In the genomic region with DNA sequence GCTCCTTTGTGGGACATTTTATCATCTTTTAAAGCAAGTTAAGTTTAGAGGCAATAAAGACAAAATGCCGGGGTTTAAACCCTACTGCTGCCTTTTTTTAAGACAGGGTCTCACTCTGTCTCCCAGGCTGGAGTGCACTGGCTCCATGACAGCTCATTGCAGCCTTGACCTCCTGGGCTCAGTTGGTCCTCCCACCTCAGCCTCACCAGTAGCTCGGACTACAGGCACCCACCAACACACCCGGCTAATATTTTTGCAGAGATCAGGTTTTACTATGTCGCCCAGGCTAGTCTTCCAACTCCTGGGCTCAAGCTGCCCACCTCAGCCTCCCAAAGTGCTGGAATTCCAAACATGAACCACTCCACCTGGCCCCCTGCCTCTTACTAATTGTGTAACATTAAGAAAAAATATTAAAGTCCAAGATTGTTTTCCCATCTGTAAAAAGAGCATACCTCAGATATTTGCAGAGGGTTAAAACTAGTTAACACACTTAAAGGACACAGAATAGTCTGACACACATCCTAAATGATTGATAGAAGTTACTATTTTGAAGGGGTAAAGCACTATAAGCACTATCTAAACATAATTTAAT, we compare ENCODE assay signal across 19 cellular contexts. TPM values are rescaled to one million over a fixed set of nuclear protein-coding genes. Genes with fewer than 3 reads are reported as not detected.
DNase-seq lines count a peak whose midpoint lies in the region; TF ChIP-seq lines count a peak whose summit lies in the region.
"Had no signal": no experiment of that assay in that cellular context is flagged by ENCODE, and none has a peak within 500 bp of the region (broad histone marks: within the 10 kb centered on the region; RNA-seq: fewer than 3 reads in every experiment).

No MANE protein-coding gene starts in this region.

- H3K4me1 Mint-ChIP-seq in activated naive CD4-positive, alpha-beta T cell treated with anti-CD3 and anti-CD28 coated beads, Interleukin-2, amount 50 U/mL, for 24 hours, result peaks cover 92% of the 10 kb centered on the region
- peaks cover 38% of the 10 kb centered on the region for H3K4me1 Mint-ChIP-seq in endodermal cell

- H3K36me3 Mint-ChIP-seq in activated naive CD4-positive, alpha-beta T cell treated with anti-CD3 and anti-CD28 coated beads, Interleukin-2, amount 50 U/mL, for 24 hours, result peaks cover 17% of the 10 kb centered on the region
- H3K36me3 Mint-ChIP-seq in endodermal cell (ENCODE audit: low read depth), result peaks cover 42% of the 10 kb centered on the region

- H3K4me1 ChIP-seq in endodermal cell (ENCODE audit: control insufficient read depth, insufficient read depth, low read length), result no peaks in the 10 kb centered on the region
- H3K4me1 ChIP-seq in subcutaneous abdominal adipose tissue (ENCODE audit: control insufficient read depth in 5 of 5, insufficient read depth in 5 of 5, low read length in 5 of 5), result peaks cover 3 to 82% (median 68%) of the 10 kb centered on the region in 5 donors

- H3K27ac ChIP-seq in SK-N-MC (peak overlapping the region; percentile 4), endodermal cell (ENCODE audit: low read depth, low read length) (no peak overlapping the region), subcutaneous abdominal adipose tissue (ENCODE audit: low read depth, low read length) (peak overlapping the region; percentile 10)
- H3K27ac ChIP-seq: brain microvascular endothelial cell, left ventricle myocardium inferior, Peyer's patch had no signal

- H3K4me3 ChIP-seq in SK-N-MC (no peak overlapping the region), endodermal cell (ENCODE audit: low read length) (no peak overlapping the region), subcutaneous abdominal adipose tissue (ENCODE audit: low read depth in 1 of 5, low read length in 5 of 5) (no peak overlapping the region)
- H3K4me3 ChIP-seq: left ventricle myocardium inferior, neural progenitor cell, Peyer's patch had no signal

- H3K4me3 Mint-ChIP-seq in activated naive CD4-positive, alpha-beta T cell treated with anti-CD3 and anti-CD28 coated beads, Interleukin-2, amount 50 U/mL, for 24 hours, result peak overlapping the region; percentile 33
- no peak overlapping the region for H3K4me3 Mint-ChIP-seq in endodermal cell
- H3K4me3 Mint-ChIP-seq: activated T-helper 1 cell treated with anti-CD3 and anti-CD28 coated beads, Interleukin-12 subunit alpha, Interleukin-12 subunit beta, Interleukin-2, Interleukin-4 antibody, amounts not matched to agents 30 ng/mL and 10 ng/mL and 1 ng/mL, durations not matched to agents 14 hours and 24 hours and 36 hours; neural progenitor cell had no signal

- H3K9ac ChIP-seq in SK-N-MC (ENCODE audit: insufficient read length) (no peak overlapping the region), endodermal cell (ENCODE audit: extremely low read depth, low read length, poor library complexity, severe bottlenecking) (no peak overlapping the region), subcutaneous abdominal adipose tissue (ENCODE audit: low read length in 5 of 5) (peak overlapping the region in 2 of 5 donors; percentile 51 to 52)
- H3K9ac ChIP-seq: neural progenitor cell had no signal

- TF ChIP-seq CTCF in endodermal cell (conservative IDR thresholded peaks at IDR 0.05) (no peak), GM13976 (IDR thresholded peaks at IDR 0.05; ENCODE audit: borderline replicate concordance, control extremely low read depth, extremely low read depth, insufficient read depth, missing control alignments) (no peak)

- H3K9me3 ChIP-seq in SK-N-MC (ENCODE audit: low read depth, low read length) (no peaks in the 10 kb centered on the region), endodermal cell (ENCODE audit: control insufficient read depth, low read length) (no peaks in the 10 kb centered on the region), subcutaneous abdominal adipose tissue (ENCODE audit: control insufficient read depth in 5 of 5, low read length in 5 of 5) (no peaks in the 10 kb centered on the region)
- H3K9me3 ChIP-seq: left ventricle myocardium inferior, Peyer's patch had no signal

- in situ Hi-C loops in GM13976 (cut with MboI; ENCODE audit: low sequenced_read_pairs, unreplicated experiment), result no loop called here

- H3K9me3 Mint-ChIP-seq in activated naive CD4-positive, alpha-beta T cell treated with anti-CD3 and anti-CD28 coated beads, Interleukin-2, amount 50 U/mL, for 24 hours, result no peaks in the 10 kb centered on the region
- H3K9me3 Mint-ChIP-seq in endodermal cell, result no peaks in the 10 kb centered on the region
- H3K9me3 Mint-ChIP-seq: activated T-helper 1 cell treated with anti-CD3 and anti-CD28 coated beads, Interleukin-12 subunit alpha, Interleukin-12 subunit beta, Interleukin-2, Interleukin-4 antibody, amounts not matched to agents 30 ng/mL and 10 ng/mL and 1 ng/mL, durations not matched to agents 14 hours and 24 hours and 36 hours; neural progenitor cell had no signal

- no peak for DNase-seq in activated naive CD4-positive, alpha-beta T cell (lab: John Stamatoyannopoulos, UW)
- DNase-seq in SK-N-MC (ENCODE audit: low read depth, low spot score) (no peak), endodermal cell (peak; percentile 53), GM13976 (ENCODE audit: low spot score) (no peak), amniotic stem cell (lab: John Stamatoyannopoulos, UW) (no peak), NCI-H2171 (lab: John Stamatoyannopoulos, UW) (no peak)
- DNase-seq: brain microvascular endothelial cell; DMS53; effector CD4-positive, alpha-beta T cell; KG1; left ventricle myocardium inferior; NCI-H1436 treated with DMSO at 0.1 percent for 48 hours; Peyer's patch; stimulated activated naive CD4-positive, alpha-beta T cell; T-helper 1 cell had no signal

- H3K27ac Mint-ChIP-seq in activated naive CD4-positive, alpha-beta T cell treated with anti-CD3 and anti-CD28 coated beads, Interleukin-2, amount 50 U/mL, for 24 hours, result peak overlapping the region; percentile 12
- peak overlapping the region; percentile 81 for H3K27ac Mint-ChIP-seq in endodermal cell
- H3K27ac Mint-ChIP-seq: activated T-helper 1 cell treated with anti-CD3 and anti-CD28 coated beads, Interleukin-12 subunit alpha, Interleukin-12 subunit beta, Interleukin-2, Interleukin-4 antibody, amounts not matched to agents 30 ng/mL and 10 ng/mL and 1 ng/mL, durations not matched to agents 14 hours and 24 hours and 36 hours; neural progenitor cell had no signal

- no peaks in the 10 kb centered on the region for H3K27me3 ChIP-seq in endodermal cell (ENCODE audit: control insufficient read depth, insufficient read depth, low read length, poor library complexity, severe bottlenecking)
- no peaks in the 10 kb centered on the region for H3K27me3 ChIP-seq in subcutaneous abdominal adipose tissue (ENCODE audit: control insufficient read depth in 5 of 5, insufficient read depth in 4 of 5, low read length in 5 of 5)
- H3K27me3 ChIP-seq: brain microvascular endothelial cell, neural progenitor cell, Peyer's patch had no signal

- H3K36me3 ChIP-seq in SK-N-MC (ENCODE audit: insufficient read depth, low read length) (peaks cover 72% of the 10 kb centered on the region), endodermal cell (ENCODE audit: control insufficient read depth, insufficient read depth, low read length) (peaks cover 68% of the 10 kb centered on the region), subcutaneous abdominal adipose tissue (ENCODE audit: control insufficient read depth in 5 of 5, insufficient read depth in 5 of 5, low read length in 5 of 5) (peaks cover 0 to 11% (median 8%) of the 10 kb centered on the region in 5 donors)

- WGBS in endodermal cell (ENCODE audit: insufficient coverage in 1 of 2, insufficient read length in 1 of 2), 2 experiments, result 90 to 96% methylated on average over 3 to 4 of the region's 4 CpGs

- H3K27me3 Mint-ChIP-seq in activated naive CD4-positive, alpha-beta T cell treated with anti-CD3 and anti-CD28 coated beads, Interleukin-2, amount 50 U/mL, for 24 hours, result no peaks in the 10 kb centered on the region
- H3K27me3 Mint-ChIP-seq in endodermal cell (ENCODE audit: insufficient read depth), result no peaks in the 10 kb centered on the region

RNA-seq across cellular contexts. Expression of gene HNRNPD, which starts 9.8 kb away (rescaled TPM):
- 100 to 1,000 TPM; 462 to 562 TPM for total RNA-seq in endodermal cell
- polyA plus RNA-seq in endodermal cell (2013, experiment 1 of 2), result 407 TPM
- 365 TPM for polyA plus RNA-seq in endodermal cell (2013, experiment 2 of 2)
